Comparison of ENCODE assay signal across 8 cellular contexts in the genomic region with DNA sequence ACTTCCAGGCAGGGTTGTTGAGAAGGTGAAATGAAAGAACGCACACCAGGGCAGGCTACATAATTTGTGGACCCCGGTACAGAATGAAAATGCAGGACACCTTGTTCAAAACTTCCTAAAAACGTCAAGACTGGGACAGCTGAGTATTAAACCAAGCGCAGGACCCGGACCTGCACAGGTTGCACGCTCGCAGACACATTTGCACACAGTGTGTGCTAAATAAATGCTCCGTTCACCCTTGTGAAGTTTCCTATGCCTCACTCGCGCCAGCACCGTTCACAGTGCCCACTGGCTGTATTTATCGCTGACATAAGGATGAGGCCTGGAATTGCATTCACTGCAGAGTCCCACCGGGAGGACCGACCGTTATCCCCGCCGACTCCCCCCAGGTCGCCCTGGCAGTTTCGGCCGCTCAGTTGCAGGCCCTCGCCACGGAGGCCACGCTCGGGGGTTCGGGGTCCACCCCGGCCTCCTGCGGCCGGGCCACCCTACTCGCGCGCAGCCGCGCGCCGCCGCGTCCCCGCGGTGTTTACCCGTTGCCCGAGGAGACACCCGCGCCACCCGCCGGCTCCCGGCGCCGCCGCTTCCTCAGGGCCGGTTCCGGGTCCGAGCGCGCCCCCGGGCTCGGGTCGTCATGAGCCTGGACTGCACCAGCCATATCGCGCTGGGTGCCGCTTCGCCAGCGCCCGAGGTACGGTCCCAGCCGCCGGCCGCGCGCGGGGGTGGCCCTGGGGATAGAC. TPM values are rescaled to one million over a fixed set of nuclear protein-coding genes. Genes with fewer than 3 reads are reported as not detected.
A peak's percentile ranks its signal among the peaks of the same experiment; 100 is the strongest.
DNase-seq lines count a peak whose midpoint lies in the region; ATAC-seq and TF ChIP-seq lines count a peak whose summit lies in the region.

A gene with protein sequence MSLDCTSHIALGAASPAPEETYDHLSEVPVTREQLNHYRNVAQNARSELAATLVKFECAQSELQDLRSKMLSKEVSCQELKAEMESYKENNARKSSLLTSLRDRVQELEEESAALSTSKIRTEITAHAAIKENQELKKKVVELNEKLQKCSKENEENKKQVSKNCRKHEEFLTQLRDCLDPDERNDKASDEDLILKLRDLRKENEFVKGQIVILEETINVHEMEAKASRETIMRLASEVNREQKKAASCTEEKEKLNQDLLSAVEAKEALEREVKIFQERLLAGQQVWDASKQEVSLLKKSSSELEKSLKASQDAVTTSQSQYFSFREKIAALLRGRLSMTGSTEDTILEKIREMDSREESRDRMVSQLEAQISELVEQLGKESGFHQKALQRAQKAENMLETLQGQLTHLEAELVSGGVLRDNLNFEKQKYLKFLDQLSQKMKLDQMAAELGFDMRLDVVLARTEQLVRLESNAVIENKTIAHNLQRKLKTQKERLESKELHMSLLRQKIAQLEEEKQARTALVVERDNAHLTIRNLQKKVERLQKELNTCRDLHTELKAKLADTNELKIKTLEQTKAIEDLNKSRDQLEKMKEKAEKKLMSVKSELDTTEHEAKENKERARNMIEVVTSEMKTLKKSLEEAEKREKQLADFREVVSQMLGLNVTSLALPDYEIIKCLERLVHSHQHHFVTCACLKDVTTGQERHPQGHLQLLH (plus strand): TSS at position 523 of the 740 bp plus-strand sequence. CDS start 112 bp downstream, at position 635.

- ATAC-seq in GM19372 (IDR thresholded peaks at IDR 0.05; ENCODE audit: low read depth, unreplicated experiment) (peak; percentile 45), HG02610 (IDR thresholded peaks at IDR 0.05; ENCODE audit: unreplicated experiment) (no peak)

- H3K36me3 ChIP-seq in fibroblast of lung (ENCODE audit: control insufficient read depth, insufficient read depth, low read length) = no peaks in the 10 kb centered on the region
- no peaks in the 10 kb centered on the region for H3K36me3 ChIP-seq in muscle layer of duodenum (ENCODE audit: control insufficient read depth in 1 of 2, insufficient read depth in 2 of 2, low read length in 2 of 2)
- H3K36me3 ChIP-seq in vagina = no peaks in the 10 kb centered on the region

- H3K36me3 Mint-ChIP-seq in T-helper 2 cell treated with Interferon-gamma antibody and Interleukin-4, amounts not matched to agents 5 μg/mL and 100 μg/mL, for 36 hours (ENCODE audit: low read depth) = no peaks in the 10 kb centered on the region

- peaks cover 18% of the 10 kb centered on the region for H3K4me1 Mint-ChIP-seq in T-helper 2 cell treated with Interferon-gamma antibody and Interleukin-4, amounts not matched to agents 5 μg/mL and 100 μg/mL, for 36 hours (ENCODE audit: low read depth)

- H2AFZ ChIP-seq in fibroblast of lung (ENCODE audit: low read length) = peak within 1 kb of the TSS; percentile 87

- H3K27me3 Mint-ChIP-seq in T-helper 2 cell treated with Interferon-gamma antibody and Interleukin-4, amounts not matched to agents 5 μg/mL and 100 μg/mL, for 36 hours (ENCODE audit: low read depth) = peaks cover 65% of the 10 kb centered on the region

- H3K9ac ChIP-seq in fibroblast of lung (ENCODE audit: insufficient read depth, low read length) = peak within 1 kb of the TSS; percentile 62

- H3K4me2 ChIP-seq in fibroblast of lung (ENCODE audit: extremely low read depth, insufficient read depth, low read length) = peak within 1 kb of the TSS; percentile 90

- no peak within 1 kb of the TSS for H3K27ac Mint-ChIP-seq in T-helper 2 cell treated with Interferon-gamma antibody and Interleukin-4, amounts not matched to agents 5 μg/mL and 100 μg/mL, for 36 hours

- H3K27ac ChIP-seq in fibroblast of lung (ENCODE audit: insufficient read depth, low read length) = peak within 1 kb of the TSS; percentile 27
- H3K27ac ChIP-seq in muscle layer of duodenum (ENCODE audit: low read length) = peak within 1 kb of the TSS; percentile 56
- H3K27ac ChIP-seq in vagina = peak within 1 kb of the TSS; percentile 92

- peak within 1 kb of the TSS; percentile 56 to 70 (median 63) for H3K4me3 ChIP-seq in fibroblast of lung (replicated peaks in 1 of 4; ENCODE audit: control extremely low read depth in 1 of 4, insufficient read depth in 1 of 4, low read depth in 3 of 4, low read length in 4 of 4)
- H3K4me3 ChIP-seq in muscle layer of duodenum (ENCODE audit: low read depth in 1 of 2, low read length in 2 of 2) = peak within 1 kb of the TSS; percentile 74 to 93
- peak within 1 kb of the TSS; percentile 70 for H3K4me3 ChIP-seq in vagina

- H3K9me3 ChIP-seq in fibroblast of lung (ENCODE audit: control insufficient read depth, insufficient read depth, low read depth, low read length) = no peaks in the 10 kb centered on the region
- H3K9me3 ChIP-seq in muscle layer of duodenum (ENCODE audit: control insufficient read depth in 1 of 2, low read length in 2 of 2) = no peaks in the 10 kb centered on the region
- H3K9me3 ChIP-seq in vagina = no peaks in the 10 kb centered on the region

- H3K27me3 ChIP-seq in fibroblast of lung (ENCODE audit: control insufficient read depth, insufficient read depth, low read length) = no peaks in the 10 kb centered on the region
- no peaks in the 10 kb centered on the region for H3K27me3 ChIP-seq in muscle layer of duodenum (ENCODE audit: low read depth, low read length)
- no peaks in the 10 kb centered on the region for H3K27me3 ChIP-seq in vagina

- H3K4me1 ChIP-seq in fibroblast of lung (ENCODE audit: control insufficient read depth, extremely low read depth, insufficient read depth, low read length) (peaks cover 2% of the 10 kb centered on the region), muscle layer of duodenum (ENCODE audit: control insufficient read depth in 1 of 2, insufficient read depth in 2 of 2, low read length in 2 of 2) (peaks cover 4 to 13% of the 10 kb centered on the region in 2 donors), vagina (no peaks in the 10 kb centered on the region)

- H3K4me3 Mint-ChIP-seq in T-helper 2 cell treated with Interferon-gamma antibody and Interleukin-4, amounts not matched to agents 5 μg/mL and 100 μg/mL, for 36 hours = peak within 1 kb of the TSS; percentile 71

- H3K9me3 Mint-ChIP-seq in T-helper 2 cell treated with Interferon-gamma antibody and Interleukin-4, amounts not matched to agents 5 μg/mL and 100 μg/mL, for 36 hours = no peaks in the 10 kb centered on the region

- H3K79me2 ChIP-seq in fibroblast of lung (ENCODE audit: control insufficient read depth, insufficient read depth, low read length) = no peaks in the 10 kb centered on the region

- intact Hi-C loops in vagina (cut with DNase I) = no loop called here

- no peaks in the 10 kb centered on the region for H4K20me1 ChIP-seq in fibroblast of lung (ENCODE audit: control insufficient read depth, extremely low read depth, insufficient read depth, low read length)

- DNase-seq in AG08396 (ENCODE audit: low spot score) (peak; percentile 76), fibroblast of lung (ENCODE audit: low read depth in 2 of 2) (peak in 1 of 2 donors; percentile 17), vagina (ENCODE audit: extremely low spot score in 2 of 2) (no peak), erythroblast (lab: John Stamatoyannopoulos, UW) (no peak)
- DNase-seq in T-helper 2 cell treated with Interferon-gamma antibody and Interleukin-4, amounts not matched to agents 5 μg/mL and 100 μg/mL, for 36 hours (ENCODE audit: low spot score) = no peak

- TF ChIP-seq POLR2A in vagina (IDR thresholded peaks at IDR 0.05) (no peak), erythroblast (IDR thresholded peaks at IDR 0.05; ENCODE audit: low read length) (no peak)

- no peak for TF ChIP-seq CTCF in fibroblast of lung (conservative IDR thresholded peaks at IDR 0.05 in 1 of 2, IDR thresholded peaks at IDR 0.05 in 1 of 2; ENCODE audit: low read depth in 1 of 2, low read length in 2 of 2)
- TF ChIP-seq CTCF in vagina (IDR thresholded peaks at IDR 0.05) = no peak

RNA-seq across cellular contexts. Expression of the gene that starts here (rescaled TPM):
- total RNA-seq in fibroblast of lung (0.77 and 0.83 TPM in 2 replicates), vagina (2.0 TPM)
- polyA plus RNA-seq in fibroblast of lung = 0.36 and 0.76 TPM in 2 replicates
- 0.43 and 0.55 TPM in 2 replicates for polyA plus RNA-seq in fibroblast of lung (2012)
- not detected in 2 replicates for polyA minus RNA-seq in fibroblast of lung (ENCODE audit: low replicate concordance)

Comparison
In these comparisons a context has a peak if more than half of its experiments do, and no peak if none do; other contexts are left out.
1. H3K27ac ChIP-seq: peak in every context shown above with its lines; median percentile 92 in vagina; 56 in muscle layer of duodenum; 27 in fibroblast of lung.